22 cellular contexts compared by ENCODE assay signal in genomic region chr7:152059311-152059710, GRCh38. TPM values are rescaled to one million over a fixed set of nuclear protein-coding genes. Genes with fewer than 3 reads are reported as not detected.
DNase-seq lines count a peak whose midpoint lies in the region; ATAC-seq, FAIRE-seq and TF ChIP-seq lines count a peak whose summit lies in the region.
"Had no signal": no experiment of that assay in that cellular context is flagged by ENCODE, and none has a peak within 500 bp of the region (broad histone marks: within the 10 kb centered on the region; RNA-seq: fewer than 3 reads in every experiment).

No MANE protein-coding gene starts in this region.

- H2BK5ac ChIP-seq in mesenchymal stem cell (ENCODE audit: low read depth, low read length, poor library complexity, severe bottlenecking) = no peak overlapping the region
- H2BK5ac ChIP-seq in trophoblast cell (ENCODE audit: low read depth, low read length, poor library complexity) = no peak overlapping the region

- H3K23ac ChIP-seq in mesenchymal stem cell (ENCODE audit: low read length in 2 of 2) (no peak overlapping the region), trophoblast cell (ENCODE audit: low read length) (no peak overlapping the region)

- no peak for DNase-seq in HepG2 (ENCODE audit: low spot score)
- DNase-seq in right lobe of liver = no peak
- DNase-seq in adipocyte (ENCODE audit: low read depth) = no peak
- DNase-seq in mesenchymal stem cell = no peak
- DNase-seq in trophoblast cell = no peak
- DNase-seq: C1 segment of cervical spinal cord; Calu3; CD4-positive, alpha-beta memory T cell; COR-L47; DMS53; DMS79 treated with DMSO at 0.1 percent for 48 hours; GF-D8; GOT3; HFFc6 had no signal

- H2AK5ac ChIP-seq in mesenchymal stem cell (ENCODE audit: low read length, severe bottlenecking) (no peak overlapping the region), trophoblast cell (ENCODE audit: low read length) (no peak overlapping the region)

- H4K12ac ChIP-seq in trophoblast cell (ENCODE audit: low read depth, low read length) = no peak overlapping the region

- H3K4ac ChIP-seq in mesenchymal stem cell (ENCODE audit: low read depth in 1 of 2, low read length in 2 of 2) (no peak overlapping the region), trophoblast cell (ENCODE audit: low read depth, low read length) (no peak overlapping the region)

- WGBS in HepG2 (ENCODE audit: low lambda C conversion rate) = 100% methylated on average over 1 of the region's 1 CpG
- WGBS in right lobe of liver (ENCODE audit: insufficient coverage, low coverage, low lambda C conversion rate, missing lambda C conversion rate) = 88% methylated on average over 1 of the region's 1 CpG
- WGBS in mesenchymal stem cell = no CpG with 5 or more reads among the region's 1 CpG
- no CpG with 5 or more reads among the region's 1 CpG for WGBS in trophoblast cell (ENCODE audit: extremely low coverage, insufficient coverage, insufficient read length)

- H4K91ac ChIP-seq in mesenchymal stem cell (ENCODE audit: low read length) (no peak overlapping the region), trophoblast cell (ENCODE audit: low read depth, low read length) (no peak overlapping the region)

- in situ Hi-C loops in HepG2 (cut with HindIII; ENCODE audit: extremely low pct_ligation_motif_present, low pct_unique_long_range_greater_than_20kb) = no loop called here

- TF ChIP-seq EP300 in HepG2 (IDR thresholded peaks at IDR 0.05; ENCODE audit: low read depth in 2 of 2, low read length in 2 of 2) (no peak), HepG2 (CRISPR knock-in tag; IDR thresholded peaks at IDR 0.05; ENCODE audit: borderline replicate concordance) (no peak)

- peaks cover 9% of the 10 kb centered on the region for H3K4me1 ChIP-seq in HepG2 (ENCODE audit: insufficient read depth, low read length)
- H3K4me1 ChIP-seq in right lobe of liver = peaks cover 0 to 8% (median 0%) of the 10 kb centered on the region in 4 donors
- H3K4me1 ChIP-seq in adipocyte (ENCODE audit: control insufficient read depth, insufficient read depth, low read length) = peaks cover 33% of the 10 kb centered on the region
- peaks cover 3% of the 10 kb centered on the region for H3K4me1 ChIP-seq in mesenchymal stem cell (ENCODE audit: control insufficient read depth, insufficient read depth, low read depth, low read length)
- no peaks in the 10 kb centered on the region for H3K4me1 ChIP-seq in trophoblast cell (ENCODE audit: control insufficient read depth in 1 of 2, insufficient read depth in 2 of 2, low read length in 2 of 2)
- H3K4me1 ChIP-seq: HAP-1 had no signal

- H3K4me3 ChIP-seq in HepG2 (replicated peaks in 1 of 3; ENCODE audit: insufficient read depth in 1 of 3, low read depth in 2 of 3, low read length in 3 of 3) (no peak overlapping the region), right lobe of liver (no peak overlapping the region), adipocyte (ENCODE audit: low read length) (peak overlapping the region; percentile 67), mesenchymal stem cell (ENCODE audit: insufficient read depth in 1 of 2, low read depth in 1 of 2, low read length in 2 of 2) (no peak overlapping the region), trophoblast cell (ENCODE audit: low read depth, low read length) (no peak overlapping the region)
- H3K4me3 ChIP-seq: HAP-1 had no signal

- no peak overlapping the region for H2AFZ ChIP-seq in HepG2 (ENCODE audit: low read length)
- H2AFZ ChIP-seq in mesenchymal stem cell (ENCODE audit: low read depth, low read length) = no peak overlapping the region
- H2AFZ ChIP-seq in trophoblast cell (ENCODE audit: insufficient read depth, low read length, poor library complexity) = no peak overlapping the region

- H3K9me3 ChIP-seq in HepG2 (ENCODE audit: low read length) (no peaks in the 10 kb centered on the region), right lobe of liver (no peaks in the 10 kb centered on the region), adipocyte (ENCODE audit: control insufficient read depth, low read length) (no peaks in the 10 kb centered on the region), mesenchymal stem cell (ENCODE audit: control insufficient read depth, low read length) (no peaks in the 10 kb centered on the region), trophoblast cell (ENCODE audit: insufficient read depth, low read depth, low read length) (no peaks in the 10 kb centered on the region)
- H3K9me3 ChIP-seq: HAP-1 had no signal

- H4K20me1 ChIP-seq in HepG2 (ENCODE audit: insufficient read depth, low read length) = no peaks in the 10 kb centered on the region

- H3K14ac ChIP-seq in mesenchymal stem cell (ENCODE audit: low read length in 2 of 2) = no peak overlapping the region
- H3K14ac ChIP-seq in trophoblast cell (ENCODE audit: low read length) = no peak overlapping the region

- no peak overlapping the region for H3K4me2 ChIP-seq in HepG2 (ENCODE audit: low read depth, low read length)
- no peak overlapping the region for H3K4me2 ChIP-seq in mesenchymal stem cell (ENCODE audit: low read length, poor library complexity, severe bottlenecking)
- H3K4me2 ChIP-seq in trophoblast cell (ENCODE audit: low read length) = no peak overlapping the region

- no peak overlapping the region for H2BK120ac ChIP-seq in mesenchymal stem cell (ENCODE audit: low read depth, low read length)
- no peak overlapping the region for H2BK120ac ChIP-seq in trophoblast cell (ENCODE audit: insufficient read depth, low read length, poor library complexity)

- H3K18ac ChIP-seq in mesenchymal stem cell (ENCODE audit: low read depth in 1 of 2, low read length in 2 of 2) = no peak overlapping the region
- H3K18ac ChIP-seq in trophoblast cell (ENCODE audit: low read length) = no peak overlapping the region

- ATAC-seq in HepG2 = no peak
- no peak for ATAC-seq in right lobe of liver
- ATAC-seq in stimulated activated memory B cell treated with anti-CD40 and anti-IgM and Interleukin-4, amounts not matched to agents 10 μg/mL and 1 μg/mL and 100 μg/mL, for 72 hours = no peak

- BruUV-seq in HepG2 (replicated peaks; lab: Mats Ljungman, UMichigan) = no TSS peak

- POLR2A ChIA-PET in HepG2 (lab: Yijun Ruan, JAX) = no interaction called here

- H3K27me3 Mint-ChIP-seq in stimulated activated memory B cell treated with anti-CD40 and anti-IgM and Interleukin-4, amounts not matched to agents 10 μg/mL and 1 μg/mL and 100 μg/mL, for 72 hours = no peaks in the 10 kb centered on the region
- H3K27me3 Mint-ChIP-seq: CD4-positive, alpha-beta memory T cell had no signal

- H3K9ac ChIP-seq in HepG2 (ENCODE audit: insufficient read depth, low read depth, low read length) (no peak overlapping the region), adipocyte (ENCODE audit: low read length) (no peak overlapping the region), mesenchymal stem cell (ENCODE audit: low read length) (peak overlapping the region; percentile 59), trophoblast cell (ENCODE audit: low read length) (no peak overlapping the region)

- no peak for TF ChIP-seq POLR2A in HepG2 (IDR thresholded peaks at IDR 0.05; ENCODE audit: insufficient read depth in 1 of 2, low read depth in 2 of 2, low read length in 2 of 2)
- TF ChIP-seq POLR2A in right lobe of liver (IDR thresholded peaks at IDR 0.05) = no peak

- no peak overlapping the region for H3K27ac Mint-ChIP-seq in stimulated activated memory B cell treated with anti-CD40 and anti-IgM and Interleukin-4, amounts not matched to agents 10 μg/mL and 1 μg/mL and 100 μg/mL, for 72 hours
- H3K27ac Mint-ChIP-seq: CD4-positive, alpha-beta memory T cell; HFFc6 had no signal

- intact Hi-C loops in HepG2 (cut with micrococcal nuclease; ENCODE audit: unreplicated experiment) (no loop called here), right lobe of liver (cut with DNase I) (no loop called here)

- no peak for TF ChIP-seq CTCF in HepG2 (CRISPR knock-in tag; IDR thresholded peaks at IDR 0.05)
- TF ChIP-seq CTCF in right lobe of liver (IDR thresholded peaks at IDR 0.05) = no peak

- H3K27ac ChIP-seq in HepG2 (ENCODE audit: extremely low read length, insufficient read depth, low read length) = no peak overlapping the region
- H3K27ac ChIP-seq in right lobe of liver = no peak overlapping the region
- no peak overlapping the region for H3K27ac ChIP-seq in mesenchymal stem cell (ENCODE audit: low read length, poor library complexity, severe bottlenecking)
- H3K27ac ChIP-seq in trophoblast cell (ENCODE audit: low read depth, low read length) = no peak overlapping the region
- H3K27ac ChIP-seq: 22Rv1 had no signal

- H2BK12ac ChIP-seq in mesenchymal stem cell (ENCODE audit: low read length in 2 of 2) = no peak overlapping the region
- no peak overlapping the region for H2BK12ac ChIP-seq in trophoblast cell (ENCODE audit: low read length)

- no peak for FAIRE-seq in HepG2 (lab: Jason Lieb, UNC)
- FAIRE-seq: A204.1, GM12891, GM18507, GM19239, H54 had no signal

- H3K4me3 Mint-ChIP-seq in stimulated activated memory B cell treated with anti-CD40 and anti-IgM and Interleukin-4, amounts not matched to agents 10 μg/mL and 1 μg/mL and 100 μg/mL, for 72 hours = no peak overlapping the region
- H3K4me3 Mint-ChIP-seq: CD4-positive, alpha-beta memory T cell; HFFc6 had no signal

- H4K8ac ChIP-seq in mesenchymal stem cell (ENCODE audit: low read length) (no peak overlapping the region), trophoblast cell (ENCODE audit: low read depth, low read length) (no peak overlapping the region)

- H2BK15ac ChIP-seq in mesenchymal stem cell (ENCODE audit: low read depth, poor library complexity, severe bottlenecking) = no peak overlapping the region

- peaks cover 50% of the 10 kb centered on the region for H3K36me3 Mint-ChIP-seq in stimulated activated memory B cell treated with anti-CD40 and anti-IgM and Interleukin-4, amounts not matched to agents 10 μg/mL and 1 μg/mL and 100 μg/mL, for 72 hours

- peaks cover 11% of the 10 kb centered on the region for H3K79me1 ChIP-seq in mesenchymal stem cell (replicated peaks; ENCODE audit: low read length, poor library complexity, severe bottlenecking)
- no peaks in the 10 kb centered on the region for H3K79me1 ChIP-seq in trophoblast cell (ENCODE audit: low read length)

- TF ChIP-seq RAD21 in HepG2 (CRISPR knock-in tag; IDR thresholded peaks at IDR 0.05) = no peak

- H3K36me3 ChIP-seq in HepG2 (replicated peaks in 1 of 2; ENCODE audit: control insufficient read depth in 1 of 2, insufficient read depth in 2 of 2, low read length in 2 of 2) = no peaks in the 10 kb centered on the region
- no peaks in the 10 kb centered on the region for H3K36me3 ChIP-seq in right lobe of liver
- H3K36me3 ChIP-seq in adipocyte (ENCODE audit: control insufficient read depth, insufficient read depth, low read length, severe bottlenecking) = no peaks in the 10 kb centered on the region
- peaks cover 0 to 3% of the 10 kb centered on the region in 2 experiments for H3K36me3 ChIP-seq in mesenchymal stem cell (ENCODE audit: control insufficient read depth in 1 of 2, insufficient read depth in 2 of 2, low read depth in 1 of 2, low read length in 2 of 2)
- H3K36me3 ChIP-seq in trophoblast cell (ENCODE audit: control insufficient read depth in 1 of 2, insufficient read depth in 2 of 2, low read length in 2 of 2) = peaks cover 0 to 2% of the 10 kb centered on the region in 2 experiments
- H3K36me3 ChIP-seq: HAP-1 had no signal

- H3K4me1 Mint-ChIP-seq in stimulated activated memory B cell treated with anti-CD40 and anti-IgM and Interleukin-4, amounts not matched to agents 10 μg/mL and 1 μg/mL and 100 μg/mL, for 72 hours = peaks cover 9% of the 10 kb centered on the region

- no peaks in the 10 kb centered on the region for H3K9me3 Mint-ChIP-seq in stimulated activated memory B cell treated with anti-CD40 and anti-IgM and Interleukin-4, amounts not matched to agents 10 μg/mL and 1 μg/mL and 100 μg/mL, for 72 hours

- no peaks in the 10 kb centered on the region for H3K27me3 ChIP-seq in HepG2 (ENCODE audit: control insufficient read depth in 1 of 2, insufficient read depth in 2 of 2, low read length in 2 of 2)
- H3K27me3 ChIP-seq in right lobe of liver = no peaks in the 10 kb centered on the region
- H3K27me3 ChIP-seq in adipocyte (replicated peaks; ENCODE audit: control insufficient read depth, insufficient read depth, low read length) = no peaks in the 10 kb centered on the region
- no peaks in the 10 kb centered on the region for H3K27me3 ChIP-seq in mesenchymal stem cell (ENCODE audit: control insufficient read depth in 1 of 2, insufficient read depth in 1 of 2, low read length in 2 of 2)
- H3K27me3 ChIP-seq in trophoblast cell (ENCODE audit: insufficient read depth, low read length) = no peaks in the 10 kb centered on the region

- CTCF ChIA-PET in HepG2 (lab: Yijun Ruan, JAX; ENCODE audit: low intra/inter-chr PET ratio, low total read pairs) = no interaction called here

- no peaks in the 10 kb centered on the region for H3K79me2 ChIP-seq in HepG2 (ENCODE audit: insufficient read depth, low read length)
- H3K79me2 ChIP-seq in trophoblast cell (ENCODE audit: control insufficient read depth, insufficient read depth, low read length, poor library complexity) = no peaks in the 10 kb centered on the region

RNA-seq across cellular contexts. Expression of gene GALNT11, which starts 33.8 kb away (rescaled TPM):
- 14.9 and 16.3 TPM in 2 replicates for total RNA-seq in HepG2 (2016; rRNA removed; fragmentation: Illumina TruSeq; extraction: Trizol)
- 10.1 and 12.3 TPM in 2 replicates for total RNA-seq in HepG2 (2016; cell fraction: cytosol; rRNA removed; fragmentation: Illumina TruSeq; extraction: Trizol; ENCODE audit: low read depth)
- total RNA-seq in HepG2 (2016; cell fraction: insoluble cytoplasmic fraction; rRNA removed; fragmentation: Illumina TruSeq; extraction: Trizol) = 14.1 and 16.9 TPM in 2 replicates
- total RNA-seq in HepG2 (2016; cell fraction: membrane; rRNA removed; fragmentation: Illumina TruSeq; extraction: Trizol) = 24.7 and 27.4 TPM in 2 replicates
- 13.8 and 14.1 TPM in 2 replicates for total RNA-seq in HepG2 (2016; cell fraction: nucleus; rRNA removed; fragmentation: Illumina TruSeq; extraction: Trizol)
- 9.3 and 10.9 TPM in 2 replicates for polyA plus RNA-seq in HepG2 (2011; rRNA removed)
- polyA plus RNA-seq in HepG2 (2011; cell fraction: cytosol; rRNA removed) = 8.1 and 13.6 TPM in 2 replicates
- polyA plus RNA-seq in HepG2 (2011; cell fraction: nucleus; rRNA removed) = 7.5 and 10.1 TPM in 2 replicates
- polyA plus RNA-seq in HepG2 (2012) = 5.6 and 7.3 TPM in 2 replicates
- polyA plus RNA-seq in HepG2 (2016; cell fraction: cytosol; fragmentation: Illumina TruSeq; extraction: Trizol; ENCODE audit: low read depth) = 10.6 and 12.0 TPM in 2 replicates
- polyA plus RNA-seq in HepG2 (2016; cell fraction: insoluble cytoplasmic fraction; fragmentation: Illumina TruSeq; extraction: Trizol; ENCODE audit: low read depth) = 14.6 and 14.7 TPM in 2 replicates
- 19.7 and 21.0 TPM in 2 replicates for polyA plus RNA-seq in HepG2 (2016; cell fraction: membrane; fragmentation: Illumina TruSeq; extraction: Trizol; ENCODE audit: low read depth)
- 16.7 and 19.1 TPM in 2 replicates for polyA plus RNA-seq in HepG2 (2016; cell fraction: nucleus; fragmentation: Illumina TruSeq; extraction: Trizol; ENCODE audit: insufficient read depth, low read depth)
- 7.7 and 13.5 TPM in 2 replicates for polyA minus RNA-seq in HepG2 (2011; rRNA and poly(A)+ RNA removed; ENCODE audit: low replicate concordance)
- 6.1 and 7.0 TPM in 2 replicates for polyA minus RNA-seq in HepG2 (2011; cell fraction: cytosol; rRNA and poly(A)+ RNA removed)
- polyA minus RNA-seq in HepG2 (2011; cell fraction: nucleus; rRNA and poly(A)+ RNA removed) = 8.2 and 12.4 TPM in 2 replicates
- 10 to 100 TPM; 12.0 to 21.7 (median 14.7) TPM for total RNA-seq in right lobe of liver
- polyA plus RNA-seq in mesenchymal stem cell (2013, experiment 1 of 2) = 36.8 TPM
- 40.9 TPM for polyA plus RNA-seq in mesenchymal stem cell (2013, experiment 2 of 2)
- 28.7 and 30.6 TPM in 2 replicates for polyA plus RNA-seq in trophoblast cell (2013)
